ENCODE assay signal across 8 cellular contexts in genomic region chr2:14632133-14632936, GRCh38. TPM values are rescaled to one million over a fixed set of nuclear protein-coding genes. Genes with fewer than 3 reads are reported as not detected.
DNase-seq lines count a peak whose midpoint lies in the region; TF ChIP-seq lines count a peak whose summit lies in the region.

LRATD1 (plus strand) TSS chr2:14632717; CDS start chr2:14633980, 1,263 bp downstream.

- peak in 1 of 2 donors; percentile 43 for TF ChIP-seq POLR2A in tibial nerve (IDR thresholded peaks at IDR 0.05)

- H3K36me3 ChIP-seq in BJ (ENCODE audit: control insufficient read depth, insufficient read depth, low read length): no peaks in the 10 kb centered on the region
- no peaks in the 10 kb centered on the region for H3K36me3 ChIP-seq in esophagus (ENCODE audit: control insufficient read depth in 2 of 2, insufficient read depth in 2 of 2, low read length in 1 of 2)
- H3K36me3 ChIP-seq in mesodermal cell (ENCODE audit: control insufficient read depth, insufficient read depth, low read length): no peaks in the 10 kb centered on the region
- no peaks in the 10 kb centered on the region for H3K36me3 ChIP-seq in tibial nerve

- POLR2A ChIA-PET in BJ (lab: Charles Lee): no interaction called here

- no peaks in the 10 kb centered on the region for H3K4me1 ChIP-seq in esophagus (ENCODE audit: control insufficient read depth in 2 of 2, insufficient read depth in 2 of 2, low read length in 1 of 2)
- H3K4me1 ChIP-seq in mesodermal cell (ENCODE audit: control insufficient read depth, insufficient read depth, low read length, poor library complexity, severe bottlenecking): peaks cover 6% of the 10 kb centered on the region
- H3K4me1 ChIP-seq in tibial nerve: peaks cover 0 to 40% (median 7%) of the 10 kb centered on the region in 4 donors

- no peak for DNase-seq in BJ (ENCODE audit: low read depth)
- DNase-seq in HuH-7.5 (ENCODE audit: low spot score): peak; percentile 18
- peak; percentile 91 for DNase-seq in SHP77 treated with DMSO at 0.1 percent for 48 hours (lab: John Stamatoyannopoulos, UW)
- DNase-seq in tibial nerve (ENCODE audit: low spot score in 2 of 2): peak; percentile 57 to 63
- DNase-seq in activated T-cell treated with anti-CD3 and anti-CD28 coated beads, Interleukin-2, amount 50 U/mL, for 1 hour: no peak
- no peak for DNase-seq in stimulated activated CD8-positive, alpha-beta memory T cell treated with anti-CD3 and anti-CD28 coated beads, Interleukin-4, amount 100 ng/mL, for 48 hours

- 3% methylated on average over 78 to 81 of the region's 81 CpGs for WGBS in esophagus, 2 donors
- 2 to 4% methylated on average over 21 to 66 of the region's 81 CpGs for WGBS in mesodermal cell (ENCODE audit: insufficient coverage in 2 of 2), 2 experiments
- 2% methylated on average over 48 to 55 of the region's 81 CpGs for WGBS in tibial nerve, 2 donors

- TF ChIP-seq EP300 in tibial nerve (IDR thresholded peaks at IDR 0.05): peak in 1 of 2 donors; percentile 28

- H3K27ac ChIP-seq in esophagus (ENCODE audit: low read depth in 2 of 2, low read length in 1 of 2): peak within 1 kb of the TSS; percentile 67 to 88
- H3K27ac ChIP-seq in mesodermal cell (ENCODE audit: low read depth, low read length, severe bottlenecking): no peak within 1 kb of the TSS
- peak within 1 kb of the TSS in 1 of 4 donors; percentile 73 for H3K27ac ChIP-seq in tibial nerve

- H3K4me3 ChIP-seq in BJ (ENCODE audit: low read depth, low read length) (peak within 1 kb of the TSS; percentile 28), esophagus (ENCODE audit: low read depth in 1 of 2, low read length in 2 of 2) (peak within 1 kb of the TSS; percentile 59 to 64), mesodermal cell (ENCODE audit: extremely low read depth, insufficient read depth, low read length, poor library complexity, severe bottlenecking) (peak within 1 kb of the TSS; percentile 51), tibial nerve (peak within 1 kb of the TSS; percentile 18 to 56 (median 43))

- peaks cover 25% of the 10 kb centered on the region for H3K27me3 ChIP-seq in BJ (ENCODE audit: control insufficient read depth, insufficient read depth, low read length)
- no peaks in the 10 kb centered on the region for H3K27me3 ChIP-seq in esophagus (ENCODE audit: control insufficient read depth in 1 of 2, insufficient read depth in 2 of 2, low read length in 2 of 2)
- H3K27me3 ChIP-seq in tibial nerve: peaks cover 0 to 48% of the 10 kb centered on the region in 2 donors

- no peak for TF ChIP-seq CTCF in BJ (IDR thresholded peaks at IDR 0.05; ENCODE audit: insufficient read depth, low read depth, low read length)
- no peak for TF ChIP-seq CTCF in tibial nerve (IDR thresholded peaks at IDR 0.05)

- H3K9me3 ChIP-seq in esophagus (ENCODE audit: control insufficient read depth in 2 of 2, insufficient read depth in 1 of 2, low read depth in 1 of 2, low read length in 1 of 2): no peaks in the 10 kb centered on the region
- H3K9me3 ChIP-seq in mesodermal cell (ENCODE audit: control insufficient read depth, low read length): no peaks in the 10 kb centered on the region
- no peaks in the 10 kb centered on the region for H3K9me3 ChIP-seq in tibial nerve

- CTCF ChIA-PET in BJ (lab: Yijun Ruan, JAX): no interaction called here

RNA-seq across cellular contexts. Expression of gene LRATD1, which starts in this region (rescaled TPM):
- polyA plus RNA-seq in BJ (2011; rRNA removed) (0.11 and 0.21 TPM in 2 replicates), esophagus (10 to 100 TPM; 23.1 to 25.8 TPM)
- polyA minus RNA-seq in BJ (2011; rRNA and poly(A)+ RNA removed): 0.05 and 0.14 TPM in 2 replicates
- 8.0 TPM for polyA plus RNA-seq in mesodermal cell (2013, experiment 1 of 2)
- 6.3 TPM for polyA plus RNA-seq in mesodermal cell (2013, experiment 2 of 2)
- total RNA-seq in tibial nerve: 1 to 10 TPM; 1.3 to 5.7 (median 3.2) TPM

Comparison
In these comparisons a context has a peak if more than half of its experiments do, and no peak if none do; other contexts are left out.
1. RNA of gene LRATD1 (polyA plus RNA-seq): 23.1 to 25.8 TPM in esophagus; 0.11 to 0.21 TPM in BJ; every median in the first group is over 10 times any median in the second.
2. DNase-seq: peak in HuH-7.5 (single experiment), SHP77 treated with DMSO at 0.1 percent for 48 hours (single experiment) and tibial nerve (2 of 2); none in BJ (single experiment), activated T-cell treated with anti-CD3 and anti-CD28 coated beads, Interleukin-2, amount 50 U/mL, for 1 hour (single experiment) and stimulated activated CD8-positive, alpha-beta memory T cell treated with anti-CD3 and anti-CD28 coated beads, Interleukin-4, amount 100 ng/mL, for 48 hours (single experiment).
3. Peak in every context shown above with its lines, with median percentiles within 50 percentile points of each other: H3K4me3 ChIP-seq.